Comparison of ENCODE assay signal across 1 cellular context in the genomic region with DNA sequence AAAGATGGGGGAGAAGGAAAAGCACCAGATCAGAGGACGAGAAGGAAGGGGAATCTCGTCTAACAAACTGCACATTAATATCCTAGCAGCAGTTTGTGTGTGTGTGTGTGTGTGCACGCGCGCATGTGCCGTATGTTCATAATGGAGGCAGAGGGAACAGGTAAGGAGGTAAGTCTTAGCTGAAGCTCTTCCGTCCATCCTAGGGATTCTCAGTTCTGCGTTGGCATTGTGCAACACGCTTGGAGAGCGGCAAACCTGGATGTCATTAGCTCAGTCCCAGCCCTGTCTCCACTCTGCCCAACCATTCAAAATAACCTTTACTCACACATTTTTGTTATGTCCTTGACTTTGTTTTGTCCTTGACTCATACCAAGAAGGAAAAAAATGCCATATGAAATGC.
TF ChIP-seq lines count a peak whose summit lies in the region.

No MANE protein-coding gene starts in this region.

TF ChIP-seq in H1, 55 proteins besides CTCF, POLR2A, EP300 and RAD21:
- no peak for TF ChIP-seq CHD1 (IDR thresholded peaks at IDR 0.05; ENCODE audit: low read depth, low read length)
- TF ChIP-seq HDAC6 (IDR thresholded peaks at IDR 0.05; ENCODE audit: low read depth, low read length) = no peak
- no peak for TF ChIP-seq RXRA (IDR thresholded peaks at IDR 0.05; ENCODE audit: insufficient read depth, low read depth, low read length)
- TF ChIP-seq EGR1 (IDR thresholded peaks at IDR 0.05; ENCODE audit: borderline replicate concordance, low read depth, low read length) = no peak
- TF ChIP-seq CREB1 (IDR thresholded peaks at IDR 0.05) = no peak
- no peak for TF ChIP-seq CHD2 (IDR thresholded peaks at IDR 0.05; ENCODE audit: low read length)
- no peak for TF ChIP-seq POLR2AphosphoS5 (IDR thresholded peaks at IDR 0.05; ENCODE audit: low read depth, low read length)
- TF ChIP-seq CEBPB (IDR thresholded peaks at IDR 0.05; ENCODE audit: low read depth, low read length) = no peak
- no peak for TF ChIP-seq BRCA1 (IDR thresholded peaks at IDR 0.05; ENCODE audit: low read depth, low read length)
- TF ChIP-seq ATF3 (IDR thresholded peaks at IDR 0.05; ENCODE audit: insufficient read depth, low read depth, low read length) = no peak
TF ChIP-seq in H1: peak in this region for 0.
